In the genomic region with DNA sequence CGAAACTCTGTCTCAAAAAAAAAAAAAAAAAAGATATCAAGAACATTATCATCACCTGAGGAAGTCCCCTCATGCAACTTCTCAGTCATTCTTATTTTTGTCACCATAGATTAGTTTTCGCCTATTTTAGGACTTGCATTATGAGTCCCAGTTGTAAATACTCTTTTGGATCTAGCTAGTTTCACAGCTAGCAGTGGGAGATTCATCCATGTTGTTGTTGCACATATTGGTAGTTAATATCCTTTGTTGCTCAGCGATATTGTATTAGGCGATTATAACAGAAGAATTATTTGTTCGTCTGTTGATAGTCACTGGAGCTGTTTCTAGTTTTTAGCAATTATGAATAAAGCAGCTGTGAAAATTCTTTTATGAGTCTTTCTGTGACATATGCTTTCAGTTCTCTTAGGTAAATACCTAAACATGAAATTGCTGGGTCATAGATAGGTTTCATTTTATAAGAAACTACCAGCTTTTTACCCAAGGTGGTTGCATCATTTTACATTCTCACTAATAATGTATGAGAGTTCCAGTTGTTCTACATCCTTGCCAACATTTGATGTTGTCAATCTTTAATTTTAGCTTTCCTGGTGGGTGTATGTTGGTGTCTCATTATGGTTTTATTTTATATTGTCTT, we compare ENCODE assay signal across 1 cellular context.
TF ChIP-seq lines count a peak whose summit lies in the region.

No MANE protein-coding gene starts in this region.

TF ChIP-seq in WTC11, 78 proteins besides CTCF, POLR2A, EP300 and RAD21:
- TF ChIP-seq, protein P1, sequence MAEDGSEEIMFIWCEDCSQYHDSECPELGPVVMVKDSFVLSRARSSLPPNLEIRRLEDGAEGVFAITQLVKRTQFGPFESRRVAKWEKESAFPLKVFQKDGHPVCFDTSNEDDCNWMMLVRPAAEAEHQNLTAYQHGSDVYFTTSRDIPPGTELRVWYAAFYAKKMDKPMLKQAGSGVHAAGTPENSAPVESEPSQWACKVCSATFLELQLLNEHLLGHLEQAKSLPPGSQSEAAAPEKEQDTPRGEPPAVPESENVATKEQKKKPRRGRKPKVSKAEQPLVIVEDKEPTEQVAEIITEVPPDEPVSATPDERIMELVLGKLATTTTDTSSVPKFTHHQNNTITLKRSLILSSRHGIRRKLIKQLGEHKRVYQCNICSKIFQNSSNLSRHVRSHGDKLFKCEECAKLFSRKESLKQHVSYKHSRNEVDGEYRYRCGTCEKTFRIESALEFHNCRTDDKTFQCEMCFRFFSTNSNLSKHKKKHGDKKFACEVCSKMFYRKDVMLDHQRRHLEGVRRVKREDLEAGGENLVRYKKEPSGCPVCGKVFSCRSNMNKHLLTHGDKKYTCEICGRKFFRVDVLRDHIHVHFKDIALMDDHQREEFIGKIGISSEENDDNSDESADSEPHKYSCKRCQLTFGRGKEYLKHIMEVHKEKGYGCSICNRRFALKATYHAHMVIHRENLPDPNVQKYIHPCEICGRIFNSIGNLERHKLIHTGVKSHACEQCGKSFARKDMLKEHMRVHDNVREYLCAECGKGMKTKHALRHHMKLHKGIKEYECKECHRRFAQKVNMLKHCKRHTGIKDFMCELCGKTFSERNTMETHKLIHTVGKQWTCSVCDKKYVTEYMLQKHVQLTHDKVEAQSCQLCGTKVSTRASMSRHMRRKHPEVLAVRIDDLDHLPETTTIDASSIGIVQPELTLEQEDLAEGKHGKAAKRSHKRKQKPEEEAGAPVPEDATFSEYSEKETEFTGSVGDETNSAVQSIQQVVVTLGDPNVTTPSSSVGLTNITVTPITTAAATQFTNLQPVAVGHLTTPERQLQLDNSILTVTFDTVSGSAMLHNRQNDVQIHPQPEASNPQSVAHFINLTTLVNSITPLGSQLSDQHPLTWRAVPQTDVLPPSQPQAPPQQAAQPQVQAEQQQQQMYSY (CRISPR knock-in tag; IDR thresholded peaks at IDR 0.05): no peak
- TF ChIP-seq HMGA2 (CRISPR knock-in tag; IDR thresholded peaks at IDR 0.05): no peak
- no peak for TF ChIP-seq JUN (CRISPR knock-in tag; IDR thresholded peaks at IDR 0.05)
- TF ChIP-seq, protein P2, sequence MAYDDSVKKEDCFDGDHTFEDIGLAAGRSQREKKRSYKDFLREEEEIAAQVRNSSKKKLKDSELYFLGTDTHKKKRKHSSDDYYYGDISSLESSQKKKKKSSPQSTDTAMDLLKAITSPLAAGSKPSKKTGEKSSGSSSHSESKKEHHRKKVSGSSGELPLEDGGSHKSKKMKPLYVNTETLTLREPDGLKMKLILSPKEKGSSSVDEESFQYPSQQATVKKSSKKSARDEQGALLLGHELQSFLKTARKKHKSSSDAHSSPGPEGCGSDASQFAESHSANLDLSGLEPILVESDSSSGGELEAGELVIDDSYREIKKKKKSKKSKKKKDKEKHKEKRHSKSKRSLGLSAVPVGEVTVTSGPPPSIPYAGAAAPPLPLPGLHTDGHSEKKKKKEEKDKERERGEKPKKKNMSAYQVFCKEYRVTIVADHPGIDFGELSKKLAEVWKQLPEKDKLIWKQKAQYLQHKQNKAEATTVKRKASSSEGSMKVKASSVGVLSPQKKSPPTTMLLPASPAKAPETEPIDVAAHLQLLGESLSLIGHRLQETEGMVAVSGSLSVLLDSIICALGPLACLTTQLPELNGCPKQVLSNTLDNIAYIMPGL (CRISPR knock-in tag; IDR thresholded peaks at IDR 0.05): no peak
- no peak for TF ChIP-seq ZNF317 (CRISPR knock-in tag; IDR thresholded peaks at IDR 0.05; ENCODE audit: borderline replicate concordance, low read depth)
- TF ChIP-seq MYBL2 (CRISPR knock-in tag; IDR thresholded peaks at IDR 0.05): no peak
- TF ChIP-seq NFYB (CRISPR knock-in tag; conservative IDR thresholded peaks at IDR 0.05; ENCODE audit: low read depth): no peak
- TF ChIP-seq ZNF263 (CRISPR knock-in tag; IDR thresholded peaks at IDR 0.05; ENCODE audit: low read depth): no peak
- TF ChIP-seq, protein P3, sequence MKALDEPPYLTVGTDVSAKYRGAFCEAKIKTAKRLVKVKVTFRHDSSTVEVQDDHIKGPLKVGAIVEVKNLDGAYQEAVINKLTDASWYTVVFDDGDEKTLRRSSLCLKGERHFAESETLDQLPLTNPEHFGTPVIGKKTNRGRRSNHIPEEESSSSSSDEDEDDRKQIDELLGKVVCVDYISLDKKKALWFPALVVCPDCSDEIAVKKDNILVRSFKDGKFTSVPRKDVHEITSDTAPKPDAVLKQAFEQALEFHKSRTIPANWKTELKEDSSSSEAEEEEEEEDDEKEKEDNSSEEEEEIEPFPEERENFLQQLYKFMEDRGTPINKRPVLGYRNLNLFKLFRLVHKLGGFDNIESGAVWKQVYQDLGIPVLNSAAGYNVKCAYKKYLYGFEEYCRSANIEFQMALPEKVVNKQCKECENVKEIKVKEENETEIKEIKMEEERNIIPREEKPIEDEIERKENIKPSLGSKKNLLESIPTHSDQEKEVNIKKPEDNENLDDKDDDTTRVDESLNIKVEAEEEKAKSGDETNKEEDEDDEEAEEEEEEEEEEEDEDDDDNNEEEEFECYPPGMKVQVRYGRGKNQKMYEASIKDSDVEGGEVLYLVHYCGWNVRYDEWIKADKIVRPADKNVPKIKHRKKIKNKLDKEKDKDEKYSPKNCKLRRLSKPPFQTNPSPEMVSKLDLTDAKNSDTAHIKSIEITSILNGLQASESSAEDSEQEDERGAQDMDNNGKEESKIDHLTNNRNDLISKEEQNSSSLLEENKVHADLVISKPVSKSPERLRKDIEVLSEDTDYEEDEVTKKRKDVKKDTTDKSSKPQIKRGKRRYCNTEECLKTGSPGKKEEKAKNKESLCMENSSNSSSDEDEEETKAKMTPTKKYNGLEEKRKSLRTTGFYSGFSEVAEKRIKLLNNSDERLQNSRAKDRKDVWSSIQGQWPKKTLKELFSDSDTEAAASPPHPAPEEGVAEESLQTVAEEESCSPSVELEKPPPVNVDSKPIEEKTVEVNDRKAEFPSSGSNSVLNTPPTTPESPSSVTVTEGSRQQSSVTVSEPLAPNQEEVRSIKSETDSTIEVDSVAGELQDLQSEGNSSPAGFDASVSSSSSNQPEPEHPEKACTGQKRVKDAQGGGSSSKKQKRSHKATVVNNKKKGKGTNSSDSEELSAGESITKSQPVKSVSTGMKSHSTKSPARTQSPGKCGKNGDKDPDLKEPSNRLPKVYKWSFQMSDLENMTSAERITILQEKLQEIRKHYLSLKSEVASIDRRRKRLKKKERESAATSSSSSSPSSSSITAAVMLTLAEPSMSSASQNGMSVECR (CRISPR knock-in tag; IDR thresholded peaks at IDR 0.05; ENCODE audit: borderline replicate concordance): no peak
- TF ChIP-seq, protein P4, sequence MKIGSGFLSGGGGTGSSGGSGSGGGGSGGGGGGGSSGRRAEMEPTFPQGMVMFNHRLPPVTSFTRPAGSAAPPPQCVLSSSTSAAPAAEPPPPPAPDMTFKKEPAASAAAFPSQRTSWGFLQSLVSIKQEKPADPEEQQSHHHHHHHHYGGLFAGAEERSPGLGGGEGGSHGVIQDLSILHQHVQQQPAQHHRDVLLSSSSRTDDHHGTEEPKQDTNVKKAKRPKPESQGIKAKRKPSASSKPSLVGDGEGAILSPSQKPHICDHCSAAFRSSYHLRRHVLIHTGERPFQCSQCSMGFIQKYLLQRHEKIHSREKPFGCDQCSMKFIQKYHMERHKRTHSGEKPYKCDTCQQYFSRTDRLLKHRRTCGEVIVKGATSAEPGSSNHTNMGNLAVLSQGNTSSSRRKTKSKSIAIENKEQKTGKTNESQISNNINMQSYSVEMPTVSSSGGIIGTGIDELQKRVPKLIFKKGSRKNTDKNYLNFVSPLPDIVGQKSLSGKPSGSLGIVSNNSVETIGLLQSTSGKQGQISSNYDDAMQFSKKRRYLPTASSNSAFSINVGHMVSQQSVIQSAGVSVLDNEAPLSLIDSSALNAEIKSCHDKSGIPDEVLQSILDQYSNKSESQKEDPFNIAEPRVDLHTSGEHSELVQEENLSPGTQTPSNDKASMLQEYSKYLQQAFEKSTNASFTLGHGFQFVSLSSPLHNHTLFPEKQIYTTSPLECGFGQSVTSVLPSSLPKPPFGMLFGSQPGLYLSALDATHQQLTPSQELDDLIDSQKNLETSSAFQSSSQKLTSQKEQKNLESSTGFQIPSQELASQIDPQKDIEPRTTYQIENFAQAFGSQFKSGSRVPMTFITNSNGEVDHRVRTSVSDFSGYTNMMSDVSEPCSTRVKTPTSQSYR (CRISPR knock-in tag; IDR thresholded peaks at IDR 0.05): no peak
- TF ChIP-seq TP53 (CRISPR knock-in tag; IDR thresholded peaks at IDR 0.05): no peak
TF ChIP-seq in WTC11: peak in this region for 0.
